12 cellular contexts compared by ENCODE assay signal in the genomic region with DNA sequence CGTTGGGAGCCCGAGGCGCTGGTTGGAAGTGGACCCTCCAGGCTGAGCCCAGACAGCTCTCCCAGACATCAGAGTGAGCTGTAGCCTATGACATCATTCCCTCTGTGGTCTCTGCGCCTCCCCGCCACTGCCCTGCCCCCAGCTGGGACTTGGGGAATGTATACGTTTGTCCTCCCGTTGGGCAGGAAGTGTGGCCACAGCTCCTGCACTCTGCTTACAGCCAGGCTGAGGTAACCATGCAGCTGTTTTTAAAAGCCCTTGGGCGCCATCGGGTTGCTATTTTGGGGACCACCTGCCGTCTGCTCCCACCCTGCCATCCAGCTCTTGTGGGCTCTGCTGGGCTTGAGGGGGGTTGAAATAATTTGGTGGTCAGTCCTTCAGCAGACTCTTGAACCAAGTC.
A peak's percentile ranks its signal among the peaks of the same experiment; 100 is the strongest.
DNase-seq lines count a peak whose midpoint lies in the region; ATAC-seq lines count a peak whose summit lies in the region.
"Had no signal": no experiment of that assay in that cellular context is flagged by ENCODE, and none has a peak within 500 bp of the region (broad histone marks: within the 10 kb centered on the region; RNA-seq: fewer than 3 reads in every experiment).

No MANE protein-coding gene starts in this region.

- peak; percentile 6 for ATAC-seq in HG03342 (IDR thresholded peaks at IDR 0.05; ENCODE audit: unreplicated experiment)
- no peak for ATAC-seq in HG03565 (IDR thresholded peaks at IDR 0.05; ENCODE audit: unreplicated experiment)
- ATAC-seq: activated CD8-positive, alpha-beta T cell treated with anti-CD3 and anti-CD28 coated beads, Interleukin-2, amount 10 ng/mL, durations not matched to agents 7 days and 5 days; gastrocnemius medialis had no signal

- DNase-seq in EL (peak; percentile 35), T1000 (lab: John Stamatoyannopoulos, UW) (peak; percentile 56), islet precursor cell (peak; percentile 79), DMS53 (lab: John Stamatoyannopoulos, UW) (no peak), COLO668 (lab: John Stamatoyannopoulos, UW; ENCODE audit: unreplicated experiment) (no peak)
- no peak for DNase-seq in activated naive CD4-positive, alpha-beta T cell treated with anti-CD3 and anti-CD28 coated beads, Interleukin-2, amount 50 U/mL, for 16 hours
- DNase-seq: activated CD8-positive, alpha-beta T cell treated with anti-CD3 and anti-CD28 coated beads, Interleukin-2, amount 10 ng/mL, durations not matched to agents 7 days and 5 days; effector memory CD4-positive, alpha-beta T cell; gastrocnemius medialis; NCI-H2171 had no signal

Comparison
In these comparisons a context has a peak if more than half of its experiments do, and no peak if none do; other contexts are left out.
1. DNase-seq: peak in EL (single experiment), T1000 (single experiment) and islet precursor cell (single experiment); none in DMS53 (single experiment), COLO668 (single experiment) and activated naive CD4-positive, alpha-beta T cell treated with anti-CD3 and anti-CD28 coated beads, Interleukin-2, amount 50 U/mL, for 16 hours (single experiment).